17 cellular contexts compared by ENCODE assay signal in genomic region chr4:182807346-182807745, GRCh38.
DNase-seq lines count a peak whose midpoint lies in the region; ATAC-seq, FAIRE-seq and TF ChIP-seq lines count a peak whose summit lies in the region.
"Had no signal": no experiment of that assay in that cellular context is flagged by ENCODE, and none has a peak within 500 bp of the region (broad histone marks: within the 10 kb centered on the region; RNA-seq: fewer than 3 reads in every experiment).

No MANE protein-coding gene starts in this region.

- no peak for TF ChIP-seq CTCF in astrocyte (IDR thresholded peaks at IDR 0.05; ENCODE audit: insufficient read depth, low read depth, low read length)

- H3K9me3 ChIP-seq in astrocyte (ENCODE audit: insufficient read depth, low read depth, low read length) (peaks cover 14% of the 10 kb centered on the region), iPS-20b (ENCODE audit: insufficient read depth, low read depth, low read length) (peaks cover 14% of the 10 kb centered on the region; the same call in 1 of the 2 replicates)
- H3K9me3 ChIP-seq: A549, ascending aorta had no signal

- no peak overlapping the region for H3K27ac Mint-ChIP-seq in astrocyte (ENCODE audit: unreplicated experiment)
- H3K27ac Mint-ChIP-seq in effector memory CD8-positive, alpha-beta T cell = no peak overlapping the region
- H3K27ac Mint-ChIP-seq: activated T-helper 1 cell treated with anti-CD3 and anti-CD28 coated beads, Interleukin-12 subunit alpha, Interleukin-12 subunit beta, Interleukin-2, Interleukin-4 antibody, amounts not matched to agents 30 ng/mL and 10 ng/mL and 1 ng/mL, durations not matched to agents 14 hours and 24 hours and 36 hours had no signal

- peaks cover 11% of the 10 kb centered on the region for H3K4me1 Mint-ChIP-seq in astrocyte (ENCODE audit: low read depth, unreplicated experiment)
- H3K4me1 Mint-ChIP-seq in effector memory CD8-positive, alpha-beta T cell (ENCODE audit: low read depth in 2 of 2) = peaks cover 17 to 21% of the 10 kb centered on the region in 2 donors

- FAIRE-seq in astrocyte (lab: Jason Lieb, UNC) (no peak), RCC 7860 (lab: Jason Lieb, UNC) (no peak)
- FAIRE-seq: A549 had no signal

- no peaks in the 10 kb centered on the region for H3K27me3 ChIP-seq in astrocyte (ENCODE audit: insufficient read depth, low read length)
- peaks cover 21% of the 10 kb centered on the region for H3K27me3 ChIP-seq in iPS-20b (ENCODE audit: insufficient read depth, low read length)
- H3K27me3 ChIP-seq: ascending aorta had no signal

- H4K20me1 ChIP-seq in astrocyte (ENCODE audit: insufficient read depth, low read length) = no peaks in the 10 kb centered on the region

- H3K9me3 Mint-ChIP-seq in astrocyte (ENCODE audit: unreplicated experiment) = peaks cover 11% of the 10 kb centered on the region
- peaks cover 0 to 1% of the 10 kb centered on the region in 2 donors for H3K9me3 Mint-ChIP-seq in effector memory CD8-positive, alpha-beta T cell

- H3K27ac ChIP-seq in astrocyte (ENCODE audit: low read depth, low read length) (no peak overlapping the region), iPS-20b (ENCODE audit: low read length) (no peak overlapping the region), urinary bladder (ENCODE audit: low read depth) (no peak overlapping the region)
- H3K27ac ChIP-seq: HL-60, left lung had no signal

- H3K36me3 ChIP-seq in astrocyte (ENCODE audit: insufficient read depth, low read length) (no peaks in the 10 kb centered on the region), iPS-20b (ENCODE audit: insufficient read depth, low read depth, low read length) (no peaks in the 10 kb centered on the region), urinary bladder (ENCODE audit: insufficient read depth) (no peaks in the 10 kb centered on the region)
- H3K36me3 ChIP-seq: ascending aorta, left lung had no signal

- no peak for ATAC-seq in effector memory CD8-positive, alpha-beta T cell (replicated peaks)

- DNase-seq in NCI-H748 (lab: John Stamatoyannopoulos, UW; ENCODE audit: unreplicated experiment) (peak; percentile 28), NCI-H748 treated with DMSO at 0.1 percent for 48 hours (lab: John Stamatoyannopoulos, UW) (no peak), astrocyte (ENCODE audit: low read depth) (no peak), C1 segment of cervical spinal cord (lab: John Stamatoyannopoulos, UW) (no peak), RCC 7860 (ENCODE audit: low spot score) (no peak)
- DNase-seq in effector memory CD8-positive, alpha-beta T cell = no peak
- DNase-seq: activated CD4-positive, alpha-beta T cell treated with anti-CD3 and anti-CD28 coated beads, Interleukin-2, amount 50 U/mL, for 1 hour; effector memory CD4-positive, alpha-beta T cell; left lung; OCI-M1; stimulated activated CD4-positive, alpha-beta T cell treated with anti-CD3 and anti-CD28 coated beads, Interleukin-12 subunit alpha, Interleukin-12 subunit beta, amount 100 ng/mL, for 4 hours had no signal

- peaks cover 9% of the 10 kb centered on the region for H3K4me1 ChIP-seq in astrocyte (ENCODE audit: insufficient read depth, low read length)
- H3K4me1 ChIP-seq in iPS-20b (ENCODE audit: insufficient read depth, low read length) = peaks cover 10% of the 10 kb centered on the region; the same call in 1 of the 2 replicates
- H3K4me1 ChIP-seq in urinary bladder (ENCODE audit: insufficient read depth) = no peaks in the 10 kb centered on the region
- H3K4me1 ChIP-seq: A549, ascending aorta had no signal

- H3K4me2 ChIP-seq in astrocyte (ENCODE audit: low read length) = peak overlapping the region; percentile 85

- H2AFZ ChIP-seq in astrocyte (ENCODE audit: low read depth, low read length) = peak overlapping the region; percentile 89

- WGBS in urinary bladder = 91% methylated on average over 12 of the region's 12 CpGs

- no peaks in the 10 kb centered on the region for H3K79me2 ChIP-seq in astrocyte (ENCODE audit: insufficient read depth, low read length)

- no peak overlapping the region for H3K4me3 Mint-ChIP-seq in astrocyte (ENCODE audit: unreplicated experiment)
- H3K4me3 Mint-ChIP-seq in effector memory CD8-positive, alpha-beta T cell = peak overlapping the region in 1 of 2 donors; percentile 83

- H3K9ac ChIP-seq in astrocyte (ENCODE audit: low read length) (peak overlapping the region; percentile 83), iPS-20b (ENCODE audit: low read depth, low read length) (no peak overlapping the region)

- no peak overlapping the region for H3K4me3 ChIP-seq in astrocyte (ENCODE audit: insufficient read depth, low read depth, low read length)
- peak overlapping the region; percentile 69; the same call in 1 of the 2 replicates for H3K4me3 ChIP-seq in iPS-20b (ENCODE audit: low read length)
- H3K4me3 ChIP-seq in urinary bladder (ENCODE audit: low read depth, low read length) = peak overlapping the region; percentile 37

- H3K36me3 Mint-ChIP-seq in astrocyte (ENCODE audit: low read depth, unreplicated experiment) = peaks cover 4% of the 10 kb centered on the region
- H3K36me3 Mint-ChIP-seq in effector memory CD8-positive, alpha-beta T cell (ENCODE audit: insufficient read depth) = no peaks in the 10 kb centered on the region

- no peaks in the 10 kb centered on the region for H3K27me3 Mint-ChIP-seq in astrocyte (ENCODE audit: low read depth, unreplicated experiment)
- no peaks in the 10 kb centered on the region for H3K27me3 Mint-ChIP-seq in effector memory CD8-positive, alpha-beta T cell
